33 cellular contexts compared by ENCODE assay signal in the genomic region with DNA sequence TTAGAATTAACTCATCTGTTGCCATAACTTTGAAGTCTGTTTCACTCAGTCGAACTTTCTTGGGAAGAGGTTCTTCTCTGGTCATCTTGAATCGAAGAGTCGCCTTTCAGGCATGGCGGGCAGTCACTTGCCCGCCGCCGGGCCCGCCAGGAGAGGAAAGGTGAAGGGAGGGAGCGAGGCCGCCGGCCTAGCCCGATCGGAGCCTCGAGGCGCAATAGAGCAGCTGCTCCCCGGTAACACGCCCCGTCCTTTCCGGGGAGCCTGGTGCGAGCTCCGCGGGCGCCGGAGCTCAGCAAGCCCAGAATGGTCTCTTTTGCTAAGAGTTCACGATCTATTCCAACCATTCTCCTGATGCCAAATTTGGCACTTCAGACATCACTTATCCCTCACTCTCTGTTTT.
"Had no signal": no experiment of that assay in that cellular context is flagged by ENCODE, and none has a peak within 500 bp of the region (broad histone marks: within the 10 kb centered on the region; RNA-seq: fewer than 3 reads in every experiment).

No MANE protein-coding gene starts in this region.

- H3K36me3 ChIP-seq: adrenal gland, brain microvascular endothelial cell, breast epithelium had no signal

- H3K4me3 ChIP-seq: adrenal gland, body of pancreas, breast epithelium had no signal

- H3K27me3 ChIP-seq: adrenal gland, body of pancreas, brain microvascular endothelial cell, breast epithelium had no signal

- H3K27ac ChIP-seq: adrenal gland, body of pancreas, brain microvascular endothelial cell, breast epithelium, VCaP had no signal

- ATAC-seq: activated CD8-positive, alpha-beta T cell treated with anti-CD3 and anti-CD28 coated beads for 36 hours; activated naive CD4-positive, alpha-beta T cell treated with anti-CD3 and anti-CD28 coated beads, Interleukin-2, amount 50 U/mL, for 72 hours; activated T-cell treated with anti-CD3 and anti-CD28 coated beads, Interleukin-2, amount 50 U/mL, for 4 hours; activated T-cell treated with anti-CD3 and anti-CD28 coated beads, Interleukin-2, amount 50 U/mL, for 72 hours; activated T-helper 17 cell treated with anti-CD3 and anti-CD28 coated beads, Interleukin-2, amount 50 U/mL, for 72 hours; body of pancreas had no signal

- H3K4me1 ChIP-seq: adrenal gland, body of pancreas, breast epithelium had no signal

- DNase-seq: activated B cell treated with CpG ODN at 0.5 μM for 24 hours; activated CD4-positive, alpha-beta memory T cell treated with anti-CD3 and anti-CD28 coated beads for 36 hours; activated CD4-positive, alpha-beta T cell treated with anti-CD3 and anti-CD28 coated beads for 4 hours; activated CD4-positive, alpha-beta T cell treated with anti-CD3 and anti-CD28 coated beads, Interleukin-2, amount 10 ng/mL, durations not matched to agents 24 days and 14 days; activated CD4-positive, alpha-beta T cell treated with anti-CD3 and anti-CD28 coated beads, Interleukin-2, amount 50 U/mL, for 1 hour; activated CD4-positive, alpha-beta T cell treated with anti-CD3 and anti-CD28 coated beads, Interleukin-2, amount 50 U/mL, for 4 hours; activated CD4-positive, CD25-positive, alpha-beta regulatory T cell treated with anti-CD3 and anti-CD28 coated beads, Interleukin-2, amount 50 U/mL, for 72 hours; activated CD8-positive, alpha-beta memory T cell treated with anti-CD3 and anti-CD28 coated beads, Interleukin-2, amount 50 U/mL, for 4 hours; activated CD8-positive, alpha-beta T cell treated with anti-CD3 and anti-CD28 coated beads for 36 hours; activated effector memory CD4-positive, alpha-beta T cell treated with anti-CD3 and anti-CD28 coated beads, Interleukin-2, amount 50 U/mL, for 16 hours; activated gamma-delta T cell treated with Interleukin-2 at 50 U/mL for 16 hours; activated naive CD4-positive, alpha-beta T cell; activated naive CD4-positive, alpha-beta T cell treated with anti-CD3 and anti-CD28 coated beads for 36 hours; activated naive CD4-positive, alpha-beta T cell treated with anti-CD3 and anti-CD28 coated beads, Interleukin-2, amount 50 U/mL, for 16 hours; activated naive CD8-positive, alpha-beta T cell treated with anti-CD3 and anti-CD28 coated beads for 36 hours; activated T-cell treated with anti-CD3 and anti-CD28 coated beads for 4 hours; activated T-cell treated with anti-CD3 and anti-CD28 coated beads, Interleukin-2, amount 50 U/mL, for 1 hour; activated T-cell treated with anti-CD3 and anti-CD28 coated beads, Interleukin-2, amount 50 U/mL, for 4 hours; activated T-cell treated with anti-CD3 and anti-CD28 coated beads, Interleukin-2, amount 50 U/mL, for 72 hours; adrenal gland; amniotic stem cell; aorta; body of pancreas; brain microvascular endothelial cell; central memory CD4-positive, alpha-beta T cell; SW 1271; T-helper 1 cell; T-helper 2 cell; T-helper 9 cell had no signal

- H3K9me3 ChIP-seq: adrenal gland, body of pancreas, breast epithelium had no signal
